In genomic region chr1:230822092-230822581, GRCh38 we compare ENCODE assay signal across 12 cellular contexts. TPM values are rescaled to one million over a fixed set of nuclear protein-coding genes. Genes with fewer than 3 reads are reported as not detected.
DNase-seq lines count a peak whose midpoint lies in the region; ATAC-seq and TF ChIP-seq lines count a peak whose summit lies in the region.
"Had no signal": no experiment of that assay in that cellular context is flagged by ENCODE, and none has a peak within 500 bp of the region (broad histone marks: within the 10 kb centered on the region; RNA-seq: fewer than 3 reads in every experiment).

No MANE protein-coding gene starts in this region.

- H3K36me3 ChIP-seq in thyroid gland (no peaks in the 10 kb centered on the region), brain microvascular endothelial cell (replicated peaks) (no peaks in the 10 kb centered on the region)

- intact Hi-C loops in thyroid gland (cut with DNase I) = no loop called here

- TF ChIP-seq POLR2A in thyroid gland (IDR thresholded peaks at IDR 0.05) = no peak

- no peaks in the 10 kb centered on the region for H3K9me3 ChIP-seq in thyroid gland

- no peak for TF ChIP-seq CTCF in thyroid gland (IDR thresholded peaks at IDR 0.05)
- no peak for TF ChIP-seq CTCF in nephron progenitor cell (IDR thresholded peaks at IDR 0.05)
- TF ChIP-seq CTCF in brain microvascular endothelial cell (IDR thresholded peaks at IDR 0.05; ENCODE audit: low read depth, low read length, missing control alignments) = no peak

- no peaks in the 10 kb centered on the region for H3K36me3 Mint-ChIP-seq in nephron progenitor cell (ENCODE audit: low read depth)
- H3K36me3 Mint-ChIP-seq: activated naive CD4-positive, alpha-beta T cell treated with anti-CD3 and anti-CD28 coated beads, Interleukin-2, amount 50 U/mL, for 72 hours; CD4-positive, CD25-positive, alpha-beta regulatory T cell had no signal

- H3K4me1 ChIP-seq in thyroid gland = peaks cover 1 to 40% of the 10 kb centered on the region in 2 donors

- no peak overlapping the region for H3K4me3 Mint-ChIP-seq in nephron progenitor cell
- H3K4me3 Mint-ChIP-seq: CD4-positive, CD25-positive, alpha-beta regulatory T cell had no signal

- DNase-seq in GM04504 (ENCODE audit: low read depth) = peak; percentile 72
- DNase-seq in dermis microvascular lymphatic vessel endothelial cell (ENCODE audit: low read depth in 2 of 2) = peak; percentile 95
- DNase-seq in thyroid gland = peak in 1 of 2 donors; percentile 38
- no peak for DNase-seq in nephron progenitor cell
- no peak for DNase-seq in brain microvascular endothelial cell
- DNase-seq: CD4-positive, CD25-positive, alpha-beta regulatory T cell; cerebellar nuclear complex; erythroblast had no signal

- H3K27me3 ChIP-seq in layer of hippocampus (ENCODE audit: control insufficient read depth, insufficient read depth, low read length) = no peaks in the 10 kb centered on the region
- no peaks in the 10 kb centered on the region for H3K27me3 ChIP-seq in thyroid gland
- no peaks in the 10 kb centered on the region for H3K27me3 ChIP-seq in brain microvascular endothelial cell (replicated peaks)

- no peaks in the 10 kb centered on the region for H3K9me3 Mint-ChIP-seq in nephron progenitor cell
- H3K9me3 Mint-ChIP-seq: activated naive CD4-positive, alpha-beta T cell treated with anti-CD3 and anti-CD28 coated beads, Interleukin-2, amount 50 U/mL, for 72 hours had no signal

- ATAC-seq in GM21619 (IDR thresholded peaks at IDR 0.05; ENCODE audit: unreplicated experiment) = no peak
- ATAC-seq: activated naive CD4-positive, alpha-beta T cell treated with anti-CD3 and anti-CD28 coated beads, Interleukin-2, amount 50 U/mL, for 72 hours had no signal

- no peak overlapping the region for H3K4me3 ChIP-seq in thyroid gland (replicated peaks in 1 of 3)
- no peak overlapping the region for H3K4me3 ChIP-seq in brain microvascular endothelial cell (ENCODE audit: low read depth, low read length)

- 69 to 79% methylated on average over 13 of the region's 13 CpGs for WGBS in thyroid gland, 2 donors

- no peak overlapping the region for H3K27ac Mint-ChIP-seq in nephron progenitor cell
- H3K27ac Mint-ChIP-seq: activated naive CD4-positive, alpha-beta T cell treated with anti-CD3 and anti-CD28 coated beads, Interleukin-2, amount 50 U/mL, for 72 hours had no signal

- H3K27ac ChIP-seq in layer of hippocampus (ENCODE audit: low read depth, low read length) (peak overlapping the region; percentile 93), thyroid gland (peak overlapping the region in 2 of 3 donors; percentile 18 to 50), brain microvascular endothelial cell (no peak overlapping the region)
- H3K27ac ChIP-seq: RWPE1 had no signal

- in situ Hi-C loops in brain microvascular endothelial cell (cut with HindIII; ENCODE audit: low pct_ligation_motif_present, low sequenced_read_pairs) = loop anchor here (25.0 kb wide), 1 partner anchor 390 kb away; no protein-coding TSS in a partner anchor

- H3K4me1 Mint-ChIP-seq in nephron progenitor cell = peaks cover 25% of the 10 kb centered on the region
- H3K4me1 Mint-ChIP-seq: CD4-positive, CD25-positive, alpha-beta regulatory T cell had no signal

- peaks cover 10% of the 10 kb centered on the region for H3K27me3 Mint-ChIP-seq in nephron progenitor cell (ENCODE audit: low read depth, poor library complexity)
- H3K27me3 Mint-ChIP-seq: CD4-positive, CD25-positive, alpha-beta regulatory T cell had no signal

RNA-seq across cellular contexts. Expression of gene C1orf198, which starts 46.2 kb away (rescaled TPM):
- 17.1 and 17.8 TPM in 2 replicates for total RNA-seq in dermis microvascular lymphatic vessel endothelial cell
- 100 to 1,000 TPM in 3 of 4 donors, 10 to 100 TPM in 1; 87.8 to 142 (median 124) TPM for total RNA-seq in thyroid gland

Comparison
In these comparisons a context has a peak if more than half of its experiments do, and no peak if none do; other contexts are left out.
1. DNase-seq: peak in GM04504 (single experiment) and dermis microvascular lymphatic vessel endothelial cell (2 of 2); none in nephron progenitor cell (single experiment) and brain microvascular endothelial cell (single experiment).